8 cellular contexts compared by ENCODE assay signal in the genomic region with DNA sequence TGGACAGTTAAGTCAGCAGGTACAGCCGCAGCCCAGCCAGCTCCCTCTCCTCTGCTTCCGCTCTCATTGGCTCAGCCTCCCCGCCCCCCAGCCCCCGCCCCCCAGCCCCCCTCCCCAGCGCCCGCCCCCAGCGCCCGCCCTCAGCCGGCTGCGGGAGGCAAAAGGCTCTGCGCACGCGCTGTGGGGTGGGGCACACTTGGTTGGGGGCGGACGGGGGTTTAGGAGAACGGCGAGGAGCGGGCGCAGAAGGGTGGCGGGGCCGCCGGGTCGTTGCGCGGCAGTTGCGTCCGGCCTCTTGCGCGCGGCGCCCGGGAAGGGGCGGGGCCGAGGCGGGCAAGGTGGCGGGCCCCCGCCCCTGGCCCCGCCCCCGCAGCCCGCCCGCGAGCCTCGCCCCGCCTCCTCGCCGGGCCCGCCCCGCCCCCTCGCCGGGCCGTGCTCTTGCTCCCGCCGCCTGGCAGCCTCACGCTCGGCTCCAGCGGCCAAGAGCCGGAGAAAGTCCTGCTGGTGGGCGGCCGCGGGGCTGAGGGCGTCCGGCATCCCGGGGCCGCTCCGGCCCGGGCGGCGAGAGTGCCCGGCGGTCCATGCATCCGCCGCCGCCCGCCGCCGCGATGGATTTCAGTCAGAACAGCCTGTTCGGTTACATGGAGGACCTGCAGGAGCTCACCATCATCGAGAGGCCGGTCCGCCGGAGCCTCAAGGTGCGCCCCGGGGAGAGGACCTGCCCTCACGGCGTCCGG. TPM values are rescaled to one million over a fixed set of nuclear protein-coding genes. Genes with fewer than 3 reads are reported as not detected.
A peak's percentile ranks its signal among the peaks of the same experiment; 100 is the strongest.
DNase-seq lines count a peak whose midpoint lies in the region; ATAC-seq and TF ChIP-seq lines count a peak whose summit lies in the region.

A gene with protein sequence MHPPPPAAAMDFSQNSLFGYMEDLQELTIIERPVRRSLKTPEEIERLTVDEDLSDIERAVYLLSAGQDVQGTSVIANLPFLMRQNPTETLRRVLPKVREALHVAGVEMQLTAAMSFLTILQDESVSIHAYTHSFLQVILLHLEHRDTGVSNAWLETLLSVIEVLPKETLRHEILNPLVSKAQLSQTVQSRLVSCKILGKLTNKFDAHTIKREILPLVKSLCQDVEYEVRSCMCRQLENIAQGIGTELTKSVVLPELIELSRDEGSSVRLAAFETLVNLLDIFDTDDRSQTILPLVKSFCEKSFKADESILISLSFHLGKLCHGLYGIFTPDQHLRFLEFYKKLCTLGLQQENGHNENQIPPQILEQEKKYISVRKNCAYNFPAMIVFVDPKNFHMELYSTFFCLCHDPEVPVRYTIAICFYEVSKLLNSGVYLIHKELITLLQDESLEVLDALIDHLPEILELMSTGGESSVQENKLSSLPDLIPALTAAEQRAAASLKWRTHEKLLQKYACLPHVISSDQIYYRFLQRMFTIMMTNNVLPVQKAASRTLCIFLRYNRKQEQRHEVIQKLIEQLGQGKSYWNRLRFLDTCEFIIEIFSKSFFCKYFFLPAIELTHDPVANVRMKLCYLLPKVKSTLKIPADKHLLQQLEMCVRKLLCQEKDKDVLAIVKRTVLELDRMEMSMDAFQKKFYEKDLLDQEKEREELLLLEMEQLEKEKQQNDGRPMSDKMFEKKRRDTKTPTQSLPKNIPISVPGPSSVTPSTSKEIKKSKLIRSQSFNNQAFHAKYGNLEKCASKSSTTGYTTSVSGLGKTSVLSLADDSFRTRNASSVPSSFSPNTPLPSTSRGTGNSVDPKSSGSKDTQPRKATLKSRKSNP (plus strand): TSS at position 438 of the 737 bp plus-strand sequence. CDS start 144 bp downstream, at position 582.

- no peak within 1 kb of the TSS for H3K4me3 ChIP-seq in KMS-11 (IDR thresholded peaks at IDR 0.05; ENCODE audit: insufficient read depth, low read depth, low read length)

- H3K4me3 Mint-ChIP-seq in activated T-helper 17 cell treated with anti-CD3 and anti-CD28 coated beads, Interleukin-2, amount 50 U/mL, for 72 hours, result peak within 1 kb of the TSS; percentile 81
- peak within 1 kb of the TSS; percentile 78 for H3K4me3 Mint-ChIP-seq in natural killer cell treated with Interleukin-12 subunit alpha and Interleukin-12 subunit beta and Interleukin-15 and Interleukin-18, amount 100 ng/mL, for 72 hours

- no peak for TF ChIP-seq CTCF in KMS-11 (conservative IDR thresholded peaks at IDR 0.05; ENCODE audit: low read depth, low read length)

- H3K27me3 ChIP-seq in KMS-11 (ENCODE audit: insufficient read depth, low read depth), result no peaks in the 10 kb centered on the region

- no peaks in the 10 kb centered on the region for H3K27me3 Mint-ChIP-seq in activated T-helper 17 cell treated with anti-CD3 and anti-CD28 coated beads, Interleukin-2, amount 50 U/mL, for 72 hours
- peaks cover 26 to 37% of the 10 kb centered on the region in 2 donors for H3K27me3 Mint-ChIP-seq in natural killer cell treated with Interleukin-12 subunit alpha and Interleukin-12 subunit beta and Interleukin-15 and Interleukin-18, amount 100 ng/mL, for 72 hours

- H3K4me1 Mint-ChIP-seq in activated T-helper 17 cell treated with anti-CD3 and anti-CD28 coated beads, Interleukin-2, amount 50 U/mL, for 72 hours, result peaks cover 4% of the 10 kb centered on the region
- peaks cover 12 to 20% of the 10 kb centered on the region in 2 donors for H3K4me1 Mint-ChIP-seq in natural killer cell treated with Interleukin-12 subunit alpha and Interleukin-12 subunit beta and Interleukin-15 and Interleukin-18, amount 100 ng/mL, for 72 hours (ENCODE audit: low read depth in 2 of 2)

- H3K9ac ChIP-seq in KMS-11, result peak within 1 kb of the TSS; percentile 32; the same call in 1 of the 2 replicates

- DNase-seq in D341Med (ENCODE audit: low spot score) (peak; percentile 97), RPMI7951 (ENCODE audit: low read depth) (peak; percentile 49), fibroblast of peridontal ligament (ENCODE audit: extremely low read depth) (peak; percentile 49)
- DNase-seq in natural killer cell treated with Interleukin-12 subunit alpha and Interleukin-12 subunit beta and Interleukin-15 and Interleukin-18, amount 100 ng/mL, for 72 hours (ENCODE audit: low spot score), result peak; percentile 89
- peak; percentile 76 to 91 (median 87) for DNase-seq in stimulated activated naive CD4-positive, alpha-beta T cell (lab: John Stamatoyannopoulos, UW)

- peak within 1 kb of the TSS; percentile 95 for H2AFZ ChIP-seq in KMS-11 (ENCODE audit: low read depth)

- no peaks in the 10 kb centered on the region for H3K9me3 Mint-ChIP-seq in activated T-helper 17 cell treated with anti-CD3 and anti-CD28 coated beads, Interleukin-2, amount 50 U/mL, for 72 hours
- H3K9me3 Mint-ChIP-seq in natural killer cell treated with Interleukin-12 subunit alpha and Interleukin-12 subunit beta and Interleukin-15 and Interleukin-18, amount 100 ng/mL, for 72 hours, result no peaks in the 10 kb centered on the region

- peak within 1 kb of the TSS; percentile 82 for H3K27ac Mint-ChIP-seq in activated T-helper 17 cell treated with anti-CD3 and anti-CD28 coated beads, Interleukin-2, amount 50 U/mL, for 72 hours
- H3K27ac Mint-ChIP-seq in natural killer cell treated with Interleukin-12 subunit alpha and Interleukin-12 subunit beta and Interleukin-15 and Interleukin-18, amount 100 ng/mL, for 72 hours, result peak within 1 kb of the TSS; percentile 5 to 37

- H3K4me2 ChIP-seq in KMS-11, result peak within 1 kb of the TSS; percentile 57

- H3K36me3 ChIP-seq in KMS-11 (ENCODE audit: insufficient read depth), result no peaks in the 10 kb centered on the region

- ATAC-seq in GM21619 (IDR thresholded peaks at IDR 0.05; ENCODE audit: unreplicated experiment), result peak; percentile 82
- peak; percentile 77 for ATAC-seq in activated T-helper 17 cell treated with anti-CD3 and anti-CD28 coated beads, Interleukin-2, amount 50 U/mL, for 72 hours (replicated peaks)
- peak; percentile 94 to 97 for ATAC-seq in natural killer cell treated with Interleukin-12 subunit alpha and Interleukin-12 subunit beta and Interleukin-15 and Interleukin-18, amount 100 ng/mL, for 72 hours

- no peaks in the 10 kb centered on the region for H3K79me2 ChIP-seq in KMS-11 (ENCODE audit: insufficient read depth, low read depth)

- no peaks in the 10 kb centered on the region for H3K4me1 ChIP-seq in KMS-11 (ENCODE audit: low read depth, poor library complexity, severe bottlenecking)

- peaks cover 42% of the 10 kb centered on the region for H3K36me3 Mint-ChIP-seq in activated T-helper 17 cell treated with anti-CD3 and anti-CD28 coated beads, Interleukin-2, amount 50 U/mL, for 72 hours (ENCODE audit: low read depth)
- no peaks in the 10 kb centered on the region for H3K36me3 Mint-ChIP-seq in natural killer cell treated with Interleukin-12 subunit alpha and Interleukin-12 subunit beta and Interleukin-15 and Interleukin-18, amount 100 ng/mL, for 72 hours

- H4K20me1 ChIP-seq in KMS-11 (ENCODE audit: insufficient read depth), result no peaks in the 10 kb centered on the region

- no peak within 1 kb of the TSS for H3K27ac ChIP-seq in KMS-11

RNA-seq across cellular contexts. Expression of the gene that starts here (rescaled TPM):
- total RNA-seq in RPMI7951 (2014; rRNA removed; shearing (Covaris generic)), result 0.36 and 0.39 TPM in 2 replicates
- total RNA-seq in activated T-helper 17 cell treated with anti-CD3 and anti-CD28 coated beads, Interleukin-2, amount 50 U/mL, for 72 hours, result 10 to 100 TPM in 1 of 2 donors, 1 to 10 TPM in 1; 1.8 to 68.2 TPM
- total RNA-seq in natural killer cell treated with Interleukin-12 subunit alpha and Interleukin-12 subunit beta and Interleukin-15 and Interleukin-18, amount 100 ng/mL, for 72 hours, result under 1 TPM in 1 of 2 donors, not detected in 1; 0.73 TPM

Comparison
In these comparisons a context has a peak if more than half of its experiments do, and no peak if none do; other contexts are left out.
1. Peak in DNase-seq in RPMI7951; RNA of the gene not detected or under 1 TPM.
2. Peak in DNase-seq and ATAC-seq in natural killer cell treated with Interleukin-12 subunit alpha and Interleukin-12 subunit beta and Interleukin-15 and Interleukin-18, amount 100 ng/mL, for 72 hours; RNA of the gene not detected or under 1 TPM.